In the genomic region with DNA sequence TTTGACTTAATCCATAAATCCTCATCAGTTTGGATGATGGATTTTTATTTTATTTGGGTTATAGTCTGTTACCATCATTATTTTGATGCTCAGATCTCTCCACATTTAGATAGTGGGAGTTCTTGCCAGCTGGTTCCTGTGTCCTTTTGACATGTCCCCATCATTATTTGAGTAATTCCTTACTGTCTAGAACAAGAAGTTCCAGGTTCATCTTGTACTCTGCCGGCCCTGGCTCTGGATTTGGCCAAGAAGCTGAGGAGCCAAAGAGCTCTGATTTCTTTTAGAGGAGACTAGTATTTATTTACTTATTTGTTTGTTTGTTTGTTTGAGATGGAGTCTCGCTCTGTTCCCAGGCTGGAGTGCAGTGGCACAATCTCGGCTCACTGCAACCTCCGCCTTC, we compare ENCODE assay signal across 33 cellular contexts. TPM values are rescaled to one million over a fixed set of nuclear protein-coding genes. Genes with fewer than 3 reads are reported as not detected.
"Had no signal": no experiment of that assay in that cellular context is flagged by ENCODE, and none has a peak within 500 bp of the region (broad histone marks: within the 10 kb centered on the region; RNA-seq: fewer than 3 reads in every experiment).

No MANE protein-coding gene starts in this region.

- DNase-seq: activated CD4-positive, alpha-beta T cell treated with anti-CD3 and anti-CD28 coated beads for 1 hour; activated CD4-positive, alpha-beta T cell treated with anti-CD3 and anti-CD28 coated beads, Interleukin-2, amount 10 ng/mL, durations not matched to agents 24 days and 14 days; activated CD4-positive, alpha-beta T cell treated with anti-CD3 and anti-CD28 coated beads, Interleukin-2, amount 50 U/mL, for 4 hours; activated CD4-positive, CD25-positive, alpha-beta regulatory T cell; activated CD8-positive, alpha-beta T cell treated with anti-CD3 and anti-CD28 coated beads for 36 hours; activated effector memory CD4-positive, alpha-beta T cell treated with anti-CD3 and anti-CD28 coated beads, Interleukin-2, amount 50 U/mL, for 16 hours; activated naive CD4-positive, alpha-beta T cell; activated naive CD4-positive, alpha-beta T cell treated with anti-CD3 and anti-CD28 coated beads, Interleukin-2, amount 50 U/mL, for 16 hours; activated naive CD8-positive, alpha-beta T cell treated with anti-CD3 and anti-CD28 coated beads for 36 hours; activated T-cell treated with anti-CD3 and anti-CD28 coated beads, Interleukin-2, amount 50 U/mL, for 1 hour; activated T-cell treated with anti-CD3 and anti-CD28 coated beads, Interleukin-2, amount 50 U/mL, for 72 hours; amygdala; Kasumi-1; KG1; MG63; NCI-H1048; NCI-H1436 treated with DMSO at 0.1 percent for 48 hours; NCI-H1694 treated with DMSO at 0.1 percent for 48 hours; NCI-H2029; NCI-H345; NCI-H524 treated with DMSO at 0.1 percent for 48 hours; PC-3; Peyer's patch; RPMI8226; SW 1271; T-helper 1 cell; T-helper 2 cell; T-helper 9 cell had no signal

- H3K4me3 Mint-ChIP-seq: activated CD4-positive, alpha-beta T cell treated with anti-CD3 and anti-CD28 coated beads, Interleukin-2, amount 10 ng/mL, durations not matched to agents 24 days and 14 days; activated CD8-positive, alpha-beta T cell treated with anti-CD3 and anti-CD28 coated beads for 36 hours; activated naive CD8-positive, alpha-beta T cell treated with anti-CD3 and anti-CD28 coated beads for 36 hours; activated T-cell treated with anti-CD3 and anti-CD28 coated beads, Interleukin-2, amount 50 U/mL, for 72 hours; activated T-helper 17 cell treated with anti-CD3 and anti-CD28 coated beads, Interleukin-2, amount 50 U/mL, for 72 hours had no signal

- H3K27me3 ChIP-seq: ascending aorta, cardiac muscle cell, MG63, Peyer's patch had no signal

- H3K9me3 Mint-ChIP-seq: activated CD4-positive, alpha-beta T cell treated with anti-CD3 and anti-CD28 coated beads, Interleukin-2, amount 10 ng/mL, durations not matched to agents 24 days and 14 days; activated CD8-positive, alpha-beta T cell treated with anti-CD3 and anti-CD28 coated beads for 36 hours; activated naive CD8-positive, alpha-beta T cell treated with anti-CD3 and anti-CD28 coated beads for 36 hours; activated T-cell treated with anti-CD3 and anti-CD28 coated beads, Interleukin-2, amount 50 U/mL, for 72 hours had no signal

- H3K36me3 ChIP-seq: ascending aorta, cardiac muscle cell, MG63, Peyer's patch had no signal

- H3K4me3 ChIP-seq: ascending aorta, cardiac muscle cell, MG63, Peyer's patch had no signal

- H3K36me3 Mint-ChIP-seq: activated naive CD8-positive, alpha-beta T cell treated with anti-CD3 and anti-CD28 coated beads for 36 hours had no signal

- H3K4me1 Mint-ChIP-seq: activated CD4-positive, alpha-beta T cell treated with anti-CD3 and anti-CD28 coated beads, Interleukin-2, amount 10 ng/mL, durations not matched to agents 24 days and 14 days; activated naive CD8-positive, alpha-beta T cell treated with anti-CD3 and anti-CD28 coated beads for 36 hours; activated T-helper 17 cell treated with anti-CD3 and anti-CD28 coated beads, Interleukin-2, amount 50 U/mL, for 72 hours had no signal

- H3K9me3 ChIP-seq: ascending aorta, MG63, Peyer's patch had no signal

- H3K27ac ChIP-seq: ascending aorta, cardiac muscle cell, VCaP had no signal

- ATAC-seq: activated CD8-positive, alpha-beta T cell treated with anti-CD3 and anti-CD28 coated beads for 36 hours; activated T-cell treated with anti-CD3 and anti-CD28 coated beads, Interleukin-2, amount 50 U/mL, for 72 hours; activated T-helper 17 cell treated with anti-CD3 and anti-CD28 coated beads, Interleukin-2, amount 50 U/mL, for 72 hours; PC-3 had no signal

- H3K27ac Mint-ChIP-seq: activated CD4-positive, alpha-beta T cell treated with anti-CD3 and anti-CD28 coated beads, Interleukin-2, amount 10 ng/mL, durations not matched to agents 24 days and 14 days; activated CD8-positive, alpha-beta T cell treated with anti-CD3 and anti-CD28 coated beads for 36 hours; activated naive CD8-positive, alpha-beta T cell treated with anti-CD3 and anti-CD28 coated beads for 36 hours; activated T-cell treated with anti-CD3 and anti-CD28 coated beads, Interleukin-2, amount 50 U/mL, for 72 hours; activated T-helper 17 cell treated with anti-CD3 and anti-CD28 coated beads, Interleukin-2, amount 50 U/mL, for 72 hours had no signal

- H3K27me3 Mint-ChIP-seq: activated CD4-positive, alpha-beta T cell treated with anti-CD3 and anti-CD28 coated beads, Interleukin-2, amount 10 ng/mL, durations not matched to agents 24 days and 14 days; activated CD8-positive, alpha-beta T cell treated with anti-CD3 and anti-CD28 coated beads for 36 hours; activated T-helper 17 cell treated with anti-CD3 and anti-CD28 coated beads, Interleukin-2, amount 50 U/mL, for 72 hours had no signal

RNA-seq across cellular contexts. Expression of gene PTPRG, which starts 54.3 kb away (rescaled TPM):
- total RNA-seq: activated CD8-positive, alpha-beta memory T cell treated with anti-CD3 and anti-CD28 coated beads for 36 hours; activated CD8-positive, alpha-beta T cell treated with anti-CD3 and anti-CD28 coated beads for 36 hours; activated T-helper 17 cell treated with anti-CD3 and anti-CD28 coated beads, Interleukin-2, amount 50 U/mL, for 72 hours had no signal
